10 cellular contexts compared by ENCODE assay signal in the genomic region with DNA sequence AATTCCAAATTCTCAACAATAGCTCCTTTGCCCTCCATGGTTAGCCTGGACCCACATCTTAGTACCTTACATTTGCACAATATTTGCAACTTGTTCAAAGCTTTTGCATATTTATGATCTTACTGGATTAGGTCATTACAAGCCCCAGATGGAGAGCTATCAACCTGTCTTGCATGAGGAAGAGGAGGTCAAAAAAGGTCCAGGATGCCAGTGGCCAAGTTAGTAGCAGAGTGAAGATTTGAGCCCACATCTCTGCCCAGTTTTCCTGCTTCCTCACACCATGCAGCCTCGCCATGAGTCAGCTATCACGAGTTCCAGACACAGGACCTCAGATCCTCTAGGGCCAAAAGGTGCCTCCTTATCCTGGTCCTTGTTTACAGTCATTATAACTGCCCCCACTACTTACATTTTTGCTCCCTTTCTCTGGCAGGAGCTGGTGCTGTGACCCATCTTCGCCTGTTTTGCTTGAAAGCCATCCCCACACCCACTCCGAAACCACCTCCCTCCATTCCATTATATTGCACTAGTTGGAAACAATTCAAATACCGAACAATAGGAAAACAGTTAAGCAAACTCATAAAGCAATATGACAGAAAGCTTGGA. TPM values are rescaled to one million over a fixed set of nuclear protein-coding genes. Genes with fewer than 3 reads are reported as not detected.
A peak's percentile ranks its signal among the peaks of the same experiment; 100 is the strongest.
DNase-seq lines count a peak whose midpoint lies in the region; ATAC-seq and TF ChIP-seq lines count a peak whose summit lies in the region.
"Had no signal": no experiment of that assay in that cellular context is flagged by ENCODE, and none has a peak within 500 bp of the region (broad histone marks: within the 10 kb centered on the region; RNA-seq: fewer than 3 reads in every experiment).

No MANE protein-coding gene starts in this region.

- DNase-seq in Calu3 (no peak), OCI-M1 (lab: John Stamatoyannopoulos, UW) (peak; percentile 28), dermis blood vessel endothelial cell (peak; percentile 91), omental fat pad (ENCODE audit: low spot score) (no peak), T-cell (no peak)
- no peak for DNase-seq in activated CD4-positive, CD25-positive, alpha-beta regulatory T cell (lab: John Stamatoyannopoulos, UW)
- DNase-seq in naive thymus-derived CD8-positive, alpha-beta T cell: no peak
- DNase-seq: activated effector memory CD4-positive, alpha-beta T cell treated with Interleukin-2 at 50 U/mL for 16 hours; NCI-H446 treated with DMSO at 0.1 percent for 48 hours had no signal

- H3K9me3 Mint-ChIP-seq in Calu3 (ENCODE audit: low read depth, unreplicated experiment) (peaks cover 5% of the 10 kb centered on the region), T-cell (no peaks in the 10 kb centered on the region)
- H3K9me3 Mint-ChIP-seq in naive thymus-derived CD8-positive, alpha-beta T cell: no peaks in the 10 kb centered on the region

- H3K4me3 Mint-ChIP-seq in Calu3 (ENCODE audit: low read depth, unreplicated experiment) (no peak overlapping the region), T-cell (no peak overlapping the region)
- H3K4me3 Mint-ChIP-seq in naive thymus-derived CD8-positive, alpha-beta T cell: no peak overlapping the region

- POLR2A ChIA-PET in T-cell (lab: Charles Lee): no interaction called here
- POLR2A ChIA-PET in naive thymus-derived CD8-positive, alpha-beta T cell (lab: Charles Lee): interaction anchor here (1.2 kb wide), 1 partner anchor 44 kb away, joined by 3 read pairs; no protein-coding TSS in a partner anchor

- peak overlapping the region; percentile 40 for H3K27ac Mint-ChIP-seq in Calu3 (ENCODE audit: unreplicated experiment)
- no peak overlapping the region for H3K27ac Mint-ChIP-seq in T-cell
- no peak overlapping the region for H3K27ac Mint-ChIP-seq in naive thymus-derived CD8-positive, alpha-beta T cell

- TF ChIP-seq CTCF in Calu3 (IDR thresholded peaks at IDR 0.05; ENCODE audit: unreplicated experiment) (no peak), omental fat pad (IDR thresholded peaks at IDR 0.05) (no peak)

- intact Hi-C loops in Calu3 (cut with micrococcal nuclease; ENCODE audit: unreplicated experiment): loop anchor here (2.0 to 5.0 kb wide), 5 partner anchors 47 to 432 kb away; a partner anchor contains a TSS

- CTCF ChIA-PET in Calu3 (lab: Charles Lee): interaction anchor here (1.3 to 7.5 kb wide), 4 partner anchors 21 to 204 kb away, joined by 3 to 101 read pairs (median 4); no protein-coding TSS in a partner anchor
- CTCF ChIA-PET in T-cell (lab: Charles Lee): interaction anchor here (8.0 to 10.6 kb wide), 2 partner anchors 202 to 204 kb away, joined by 163 to 254 read pairs; no protein-coding TSS in a partner anchor

- ATAC-seq in omental fat pad (ENCODE audit: low FRiP score) (peak; percentile 36), T-cell (replicated peaks in 1 of 4) (no peak), GM19328 (IDR thresholded peaks at IDR 0.05; ENCODE audit: unreplicated experiment) (no peak)
- ATAC-seq in naive thymus-derived CD8-positive, alpha-beta T cell: no peak

- H3K4me1 Mint-ChIP-seq in Calu3 (ENCODE audit: low read depth, unreplicated experiment) (peaks cover 28% of the 10 kb centered on the region), T-cell (peaks cover 0 to 3% (median under 1%) of the 10 kb centered on the region in 3 donors)
- peaks cover under 1 to 9% (median 2%) of the 10 kb centered on the region in 4 donors for H3K4me1 Mint-ChIP-seq in naive thymus-derived CD8-positive, alpha-beta T cell

- no TSS peak for BruUV-seq in Calu3 (replicated peaks; lab: Mats Ljungman, UMichigan)

- H3K36me3 Mint-ChIP-seq in Calu3 (ENCODE audit: insufficient read depth, unreplicated experiment): peaks cover 15% of the 10 kb centered on the region
- H3K36me3 Mint-ChIP-seq in T-cell: no peaks in the 10 kb centered on the region
- H3K36me3 Mint-ChIP-seq in naive thymus-derived CD8-positive, alpha-beta T cell: no peaks in the 10 kb centered on the region

- H3K27me3 Mint-ChIP-seq in Calu3 (ENCODE audit: unreplicated experiment) (no peaks in the 10 kb centered on the region), T-cell (peaks cover 7 to 16% of the 10 kb centered on the region in 2 donors)
- peaks cover 0 to 20% (median 15%) of the 10 kb centered on the region in 5 donors for H3K27me3 Mint-ChIP-seq in naive thymus-derived CD8-positive, alpha-beta T cell

RNA-seq across cellular contexts. Expression of a gene that starts 5.0 kb away (rescaled TPM):
- total RNA-seq in Calu3 (2022) (54.2 and 56.5 TPM in 2 replicates), dermis blood vessel endothelial cell (47.1 and 62.7 TPM in 2 replicates), omental fat pad (100 to 1,000 TPM in 2 of 4 donors, 10 to 100 TPM in 2; 76.0 to 107 (median 95.8) TPM), T-cell (10 to 100 TPM; 23.0 to 41.6 (median 38.9) TPM)
- total RNA-seq in naive thymus-derived CD8-positive, alpha-beta T cell: 10 to 100 TPM; 37.8 to 38.1 TPM
- polyA plus RNA-seq in naive thymus-derived CD8-positive, alpha-beta T cell: 10 to 100 TPM; 36.8 to 38.6 (median 38.1) TPM

RNA-seq across cellular contexts. Expression of a gene that starts 54.8 kb away (rescaled TPM):
- total RNA-seq in Calu3 (2022): 27.5 and 28.4 TPM in 2 replicates
- 50.4 and 55.1 TPM in 2 replicates for total RNA-seq in dermis blood vessel endothelial cell
- 10 to 100 TPM; 36.7 to 50.7 (median 46.1) TPM for total RNA-seq in omental fat pad
- total RNA-seq in T-cell: 10 to 100 TPM; 70.6 to 87.2 (median 73.3) TPM
- 10 to 100 TPM; 75.7 to 86.5 TPM for total RNA-seq in naive thymus-derived CD8-positive, alpha-beta T cell
- 10 to 100 TPM; 17.8 to 26.8 (median 18.7) TPM for polyA plus RNA-seq in naive thymus-derived CD8-positive, alpha-beta T cell

Comparison
In these comparisons a context has a peak if more than half of its experiments do, and no peak if none do; other contexts are left out.
1. DNase-seq: peak in OCI-M1 (single experiment) and dermis blood vessel endothelial cell (single experiment); none in Calu3 (single experiment), omental fat pad (single experiment), T-cell (0 of 34), activated CD4-positive, CD25-positive, alpha-beta regulatory T cell (0 of 4) and naive thymus-derived CD8-positive, alpha-beta T cell (0 of 10).